Comparison of ENCODE assay signal across 23 cellular contexts in genomic region chr1:109377698-109378097, GRCh38.
"Had no signal": no experiment of that assay in that cellular context is flagged by ENCODE, and none has a peak within 500 bp of the region (broad histone marks: within the 10 kb centered on the region; RNA-seq: fewer than 3 reads in every experiment).

No MANE protein-coding gene starts in this region.

- FAIRE-seq: bronchial epithelial cell, RCC 7860 had no signal

- H3K4me1 Mint-ChIP-seq: activated naive CD4-positive, alpha-beta T cell treated with anti-CD3 and anti-CD28 coated beads, Interleukin-2, amount 50 U/mL, for 24 hours had no signal

- ATAC-seq: activated CD8-positive, alpha-beta memory T cell treated with anti-CD3 and anti-CD28 coated beads, Interleukin-2, amount 10 ng/mL, durations not matched to agents 7 days and 5 days; PC-3 had no signal

- H3K4me3 Mint-ChIP-seq: activated CD8-positive, alpha-beta memory T cell treated with anti-CD3 and anti-CD28 coated beads, Interleukin-2, amount 10 ng/mL, durations not matched to agents 7 days and 5 days; activated naive CD4-positive, alpha-beta T cell treated with anti-CD3 and anti-CD28 coated beads, Interleukin-2, amount 50 U/mL, for 24 hours; activated T-cell treated with anti-CD3 and anti-CD28 coated beads, Interleukin-2, amount 50 U/mL, for 24 hours; activated T-helper 1 cell treated with anti-CD3 and anti-CD28 coated beads, Interleukin-12 subunit alpha, Interleukin-12 subunit beta, Interleukin-2, Interleukin-4 antibody, amounts not matched to agents 30 ng/mL and 10 ng/mL and 1 ng/mL, durations not matched to agents 14 hours and 24 hours and 36 hours; T-helper 1 cell treated with Interleukin-12 subunit alpha and Interleukin-12 subunit beta and Interleukin-4 antibody, amounts not matched to agents 30 μg/mL and 1 μg/mL, for 36 hours had no signal

- H3K27ac Mint-ChIP-seq: activated CD8-positive, alpha-beta memory T cell treated with anti-CD3 and anti-CD28 coated beads, Interleukin-2, amount 10 ng/mL, durations not matched to agents 7 days and 5 days; activated naive CD4-positive, alpha-beta T cell treated with anti-CD3 and anti-CD28 coated beads, Interleukin-2, amount 50 U/mL, for 24 hours; activated T-cell treated with anti-CD3 and anti-CD28 coated beads, Interleukin-2, amount 50 U/mL, for 24 hours; activated T-helper 1 cell treated with anti-CD3 and anti-CD28 coated beads, Interleukin-12 subunit alpha, Interleukin-12 subunit beta, Interleukin-2, Interleukin-4 antibody, amounts not matched to agents 30 ng/mL and 10 ng/mL and 1 ng/mL, durations not matched to agents 14 hours and 24 hours and 36 hours; T-helper 1 cell treated with Interleukin-12 subunit alpha and Interleukin-12 subunit beta and Interleukin-4 antibody, amounts not matched to agents 30 μg/mL and 1 μg/mL, for 36 hours had no signal

- H3K36me3 Mint-ChIP-seq: activated naive CD4-positive, alpha-beta T cell treated with anti-CD3 and anti-CD28 coated beads, Interleukin-2, amount 50 U/mL, for 24 hours had no signal

- H3K9me3 Mint-ChIP-seq: activated naive CD4-positive, alpha-beta T cell treated with anti-CD3 and anti-CD28 coated beads, Interleukin-2, amount 50 U/mL, for 24 hours; activated T-cell treated with anti-CD3 and anti-CD28 coated beads, Interleukin-2, amount 50 U/mL, for 24 hours; activated T-helper 1 cell treated with anti-CD3 and anti-CD28 coated beads, Interleukin-12 subunit alpha, Interleukin-12 subunit beta, Interleukin-2, Interleukin-4 antibody, amounts not matched to agents 30 ng/mL and 10 ng/mL and 1 ng/mL, durations not matched to agents 14 hours and 24 hours and 36 hours had no signal

- DNase-seq: activated CD4-positive, alpha-beta T cell treated with anti-CD3 and anti-CD28 coated beads for 48 hours; activated CD4-positive, alpha-beta T cell treated with anti-CD3 and anti-CD28 coated beads, Interleukin-2, amount 50 U/mL, for 4 hours; activated CD4-positive, CD25-positive, alpha-beta regulatory T cell treated with anti-CD3 and anti-CD28 coated beads, Interleukin-2, amount 50 U/mL, for 72 hours; activated CD8-positive, alpha-beta memory T cell treated with anti-CD3 and anti-CD28 coated beads, Interleukin-2, amount 10 ng/mL, durations not matched to agents 7 days and 5 days; activated effector memory CD4-positive, alpha-beta T cell treated with Interleukin-2 at 50 U/mL for 16 hours; activated naive CD4-positive, alpha-beta T cell; activated T-cell treated with anti-CD3 and anti-CD28 coated beads, Interleukin-2, amount 50 U/mL, for 24 hours; aorta; central memory CD4-positive, alpha-beta T cell; Kasumi-1; NCI-H1105 treated with DMSO at 0.1 percent for 48 hours; NCI-H146; NCI-H187 treated with DMSO at 0.1 percent for 48 hours; NCI-H2081 treated with DMSO at 0.1 percent for 48 hours; NCI-H446; NCI-H524; PC-3; SHP77 had no signal
